In genomic region chrX:34918856-34919255, GRCh38 we compare ENCODE assay signal across 8 cellular contexts. TPM values are rescaled to one million over a fixed set of nuclear protein-coding genes. Genes with fewer than 3 reads are reported as not detected.
A peak's percentile ranks its signal among the peaks of the same experiment; 100 is the strongest.
DNase-seq lines count a peak whose midpoint lies in the region; ATAC-seq and TF ChIP-seq lines count a peak whose summit lies in the region.

No MANE protein-coding gene starts in this region.

- no peak overlapping the region for H3K27ac ChIP-seq in testis

- intact Hi-C loops in testis (cut with DNase I; ENCODE audit: low total_unique reads): no loop called here

- TF ChIP-seq POLR2A in testis (IDR thresholded peaks at IDR 0.05): no peak

- TF ChIP-seq CTCF in fibroblast of the aortic adventitia (IDR thresholded peaks at IDR 0.05; ENCODE audit: insufficient read depth, low read length) (peak; percentile 53), testis (IDR thresholded peaks at IDR 0.05) (no peak)

- no peaks in the 10 kb centered on the region for H3K27me3 ChIP-seq in testis

- no peaks in the 10 kb centered on the region for H3K9me3 ChIP-seq in testis

- H3K36me3 ChIP-seq in testis (ENCODE audit: low read depth, missing control alignments): no peaks in the 10 kb centered on the region

- no peaks in the 10 kb centered on the region for H3K4me1 ChIP-seq in testis

- H3K4me3 ChIP-seq in fibroblast of the aortic adventitia (ENCODE audit: low read depth, low read length) (no peak overlapping the region), testis (no peak overlapping the region)

- DNase-seq in NCI-H524 (lab: John Stamatoyannopoulos, UW) (peak; percentile 0 to 40), NCI-H524 treated with DMSO at 0.1 percent for 48 hours (lab: John Stamatoyannopoulos, UW) (no peak), RPMI8226 (peak; percentile 29), fibroblast of the aortic adventitia (ENCODE audit: low read depth) (peak; percentile 81), testis (peak; percentile 23), globus pallidus (ENCODE audit: low spot score) (no peak)

- ATAC-seq in GM18870 (IDR thresholded peaks at IDR 0.05; ENCODE audit: unreplicated experiment): no peak
- ATAC-seq in GM19395 (IDR thresholded peaks at IDR 0.05; ENCODE audit: unreplicated experiment): no peak

- 33 to 100% methylated on average over 1 of the region's 1 CpG for WGBS in testis, 2 donors

RNA-seq across cellular contexts. Expression of gene FAM47B, which starts 23.7 kb away (rescaled TPM):
- not detected in 2 replicates for total RNA-seq in fibroblast of the aortic adventitia (ENCODE audit: low replicate concordance)
- 10 to 100 TPM in 1 of 2 donors, 1 to 10 TPM in 1; 5.5 to 14.3 TPM for total RNA-seq in testis
- 24.0 TPM for polyA plus RNA-seq in testis (ENCODE audit: insufficient read depth, low read depth, low replicate concordance)

Comparison
In these comparisons a context has a peak if more than half of its experiments do, and no peak if none do; other contexts are left out.
1. DNase-seq: peak in NCI-H524 (2 of 2), RPMI8226 (single experiment), fibroblast of the aortic adventitia (single experiment) and testis (single experiment); none in NCI-H524 treated with DMSO at 0.1 percent for 48 hours (single experiment) and globus pallidus (single experiment).